Comparison of ENCODE assay signal across 8 cellular contexts in genomic region chr1:166605137-166605536, GRCh38.
"Had no signal": no experiment of that assay in that cellular context is flagged by ENCODE, and none has a peak within 500 bp of the region (broad histone marks: within the 10 kb centered on the region; RNA-seq: fewer than 3 reads in every experiment).

No MANE protein-coding gene starts in this region.

- ATAC-seq: HepG2 had no signal

- DNase-seq: GOT3, H9, HCEC 1CT, KG1 had no signal

- H3K27ac ChIP-seq: HL-60 had no signal

- H3K36me3 Mint-ChIP-seq: IgD-negative memory B cell had no signal

- H3K4me1 Mint-ChIP-seq: H9 had no signal

- H3K27me3 Mint-ChIP-seq: IgD-negative memory B cell had no signal

- H3K4me3 Mint-ChIP-seq: H9, IgD-negative memory B cell had no signal

- H3K9me3 Mint-ChIP-seq: H9, IgD-negative memory B cell had no signal

- FAIRE-seq: H54, HepG2 had no signal

- H3K27ac Mint-ChIP-seq: H9, IgD-negative memory B cell had no signal
